1 cellular context compared by ENCODE assay signal in genomic region chr12:28135801-28136439, GRCh38.
TF ChIP-seq lines count a peak whose summit lies in the region.

No MANE protein-coding gene starts in this region.

TF ChIP-seq in K562, 482 proteins besides CTCF, POLR2A, EP300 and RAD21 (continues in another document):
- TF ChIP-seq MNT (conservative IDR thresholded peaks at IDR 0.05) (peak in 1 of 2 experiments; percentile 17; a peak in 1 of 4 replicates), TEAD4 (IDR thresholded peaks at IDR 0.05; ENCODE audit: low read length) (peak; percentile 94), TEAD4 (CRISPR knock-in tag; IDR thresholded peaks at IDR 0.05; ENCODE audit: borderline replicate concordance) (no peak), POLR2AphosphoS5 (IDR thresholded peaks at IDR 0.05; ENCODE audit: control insufficient read depth, insufficient read depth, low read depth, low read length) (peak; percentile 93), TEAD1 (CRISPR knock-in tag; IDR thresholded peaks at IDR 0.05) (0 out of 4 replicates have a peak, but pooled peaks of 1 of the 2 experiments have one; percentile 46), EHMT2 (IDR thresholded peaks at IDR 0.05) (peak; percentile 90), MEF2A (IDR thresholded peaks at IDR 0.05; ENCODE audit: control insufficient read depth, low read depth, low read length) (no peak), MTA1 (IDR thresholded peaks at IDR 0.05; ENCODE audit: borderline replicate concordance) (0 out of 2 replicates have a peak, but pooled peaks have one; percentile 13), TRIM24 (IDR thresholded peaks at IDR 0.05) (peak; percentile 78 to 83; a peak in 3 of 4 replicates), BHLHE40 (IDR thresholded peaks at IDR 0.05; ENCODE audit: low read length) (0 out of 2 replicates have a peak, but pooled peaks have one; percentile 31), MYBL2 (IDR thresholded peaks at IDR 0.05; ENCODE audit: low read depth) (0 out of 2 replicates have a peak, but pooled peaks have one; percentile 1), MYBL2 (CRISPR knock-in tag; IDR thresholded peaks at IDR 0.05; ENCODE audit: borderline replicate concordance) (no peak), NCOA1 (IDR thresholded peaks at IDR 0.05; ENCODE audit: low read depth) (peak; percentile 65; the same call in 1 of the 2 replicates), ZBTB17 (CRISPR knock-in tag; IDR thresholded peaks at IDR 0.05) (no peak), CBFA2T3 (IDR thresholded peaks at IDR 0.05) (peak; percentile 97), NCOR1 (IDR thresholded peaks at IDR 0.05) (peak; percentile 93), SMAD4 (CRISPR knock-in tag; conservative IDR thresholded peaks at IDR 0.05) (peak; percentile 56; the same call in 1 of the 2 replicates), CHCHD3 (CRISPR knock-in tag; IDR thresholded peaks at IDR 0.05) (no peak), ATF7 (IDR thresholded peaks at IDR 0.05) (0 out of 2 replicates have a peak, but pooled peaks have one; percentile 12), HDAC2 (IDR thresholded peaks at IDR 0.05) (peak; percentile 75; the same call in 1 of the 2 replicates), MLLT1 (IDR thresholded peaks at IDR 0.05) (peak in 1 of 2 experiments; percentile 44; a peak in 1 of 4 replicates), SMARCC2 (IDR thresholded peaks at IDR 0.05; ENCODE audit: low read depth) (peak; percentile 47; the same call in 1 of the 2 replicates), E2F4 (CRISPR knock-in tag; IDR thresholded peaks at IDR 0.05; ENCODE audit: low read depth) (no peak), ZNF274 (IDR thresholded peaks at IDR 0.05; ENCODE audit: borderline replicate concordance, low read depth, low read length) (0 out of 2 replicates have a peak, but pooled peaks have one; percentile 16), CCNT2 (IDR thresholded peaks at IDR 0.05; ENCODE audit: borderline replicate concordance, extremely low read depth, insufficient read length, low read depth, low read length) (peak; percentile 78), PRDM10 (IDR thresholded peaks at IDR 0.05; ENCODE audit: partially characterized antibody) (peak; percentile 54), MEF2D (tag; conservative IDR thresholded peaks at IDR 0.05; ENCODE audit: low read depth) (0 out of 2 replicates have a peak, but pooled peaks have one; percentile 22), ADNP (tag; IDR thresholded peaks at IDR 0.05) (peak; percentile 47; the same call in 1 of the 2 replicates), PHB2 (IDR thresholded peaks at IDR 0.05; ENCODE audit: low read depth) (peak; percentile 79), SOX6 (IDR thresholded peaks at IDR 0.05) (peak; percentile 64; the same call in 1 of the 2 replicates), ZNF699 (CRISPR knock-in tag; IDR thresholded peaks at IDR 0.05; ENCODE audit: insufficient replicate concordance) (no peak), CHAMP1 (IDR thresholded peaks at IDR 0.05) (peak; percentile 79; the same call in 1 of the 2 replicates), CBFA2T2 (conservative IDR thresholded peaks at IDR 0.05) (peak; percentile 93), ZNF232 (CRISPR knock-in tag; IDR thresholded peaks at IDR 0.05) (no peak), HMGN3 (IDR thresholded peaks at IDR 0.05; ENCODE audit: borderline replicate concordance, extremely low read depth, insufficient read length, low read depth, low read length) (peak; percentile 75), ELK3 (CRISPR knock-in tag; IDR thresholded peaks at IDR 0.05) (no peak), ZKSCAN1 (IDR thresholded peaks at IDR 0.05; ENCODE audit: low read depth, low read length) (0 out of 2 replicates have a peak, but pooled peaks have one; percentile 31), FOXA3 (CRISPR knock-in tag; conservative IDR thresholded peaks at IDR 0.05 in 1 of 2, IDR thresholded peaks at IDR 0.05 in 1 of 2) (peak; percentile 62 to 87; a peak in 3 of 4 replicates)
- TF ChIP-seq, protein P1, sequence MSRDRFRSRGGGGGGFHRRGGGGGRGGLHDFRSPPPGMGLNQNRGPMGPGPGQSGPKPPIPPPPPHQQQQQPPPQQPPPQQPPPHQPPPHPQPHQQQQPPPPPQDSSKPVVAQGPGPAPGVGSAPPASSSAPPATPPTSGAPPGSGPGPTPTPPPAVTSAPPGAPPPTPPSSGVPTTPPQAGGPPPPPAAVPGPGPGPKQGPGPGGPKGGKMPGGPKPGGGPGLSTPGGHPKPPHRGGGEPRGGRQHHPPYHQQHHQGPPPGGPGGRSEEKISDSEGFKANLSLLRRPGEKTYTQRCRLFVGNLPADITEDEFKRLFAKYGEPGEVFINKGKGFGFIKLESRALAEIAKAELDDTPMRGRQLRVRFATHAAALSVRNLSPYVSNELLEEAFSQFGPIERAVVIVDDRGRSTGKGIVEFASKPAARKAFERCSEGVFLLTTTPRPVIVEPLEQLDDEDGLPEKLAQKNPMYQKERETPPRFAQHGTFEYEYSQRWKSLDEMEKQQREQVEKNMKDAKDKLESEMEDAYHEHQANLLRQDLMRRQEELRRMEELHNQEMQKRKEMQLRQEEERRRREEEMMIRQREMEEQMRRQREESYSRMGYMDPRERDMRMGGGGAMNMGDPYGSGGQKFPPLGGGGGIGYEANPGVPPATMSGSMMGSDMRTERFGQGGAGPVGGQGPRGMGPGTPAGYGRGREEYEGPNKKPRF (IDR thresholded peaks at IDR 0.05; ENCODE audit: low read depth, low read length): no peak
- TF ChIP-seq, protein P2, sequence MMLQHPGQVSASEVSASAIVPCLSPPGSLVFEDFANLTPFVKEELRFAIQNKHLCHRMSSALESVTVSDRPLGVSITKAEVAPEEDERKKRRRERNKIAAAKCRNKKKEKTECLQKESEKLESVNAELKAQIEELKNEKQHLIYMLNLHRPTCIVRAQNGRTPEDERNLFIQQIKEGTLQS (IDR thresholded peaks at IDR 0.05): peak; percentile 19; the same call in 1 of the 2 replicates
- TF ChIP-seq, protein P2 (CRISPR knock-in tag; conservative IDR thresholded peaks at IDR 0.05): no peak
- TF ChIP-seq, protein P3, sequence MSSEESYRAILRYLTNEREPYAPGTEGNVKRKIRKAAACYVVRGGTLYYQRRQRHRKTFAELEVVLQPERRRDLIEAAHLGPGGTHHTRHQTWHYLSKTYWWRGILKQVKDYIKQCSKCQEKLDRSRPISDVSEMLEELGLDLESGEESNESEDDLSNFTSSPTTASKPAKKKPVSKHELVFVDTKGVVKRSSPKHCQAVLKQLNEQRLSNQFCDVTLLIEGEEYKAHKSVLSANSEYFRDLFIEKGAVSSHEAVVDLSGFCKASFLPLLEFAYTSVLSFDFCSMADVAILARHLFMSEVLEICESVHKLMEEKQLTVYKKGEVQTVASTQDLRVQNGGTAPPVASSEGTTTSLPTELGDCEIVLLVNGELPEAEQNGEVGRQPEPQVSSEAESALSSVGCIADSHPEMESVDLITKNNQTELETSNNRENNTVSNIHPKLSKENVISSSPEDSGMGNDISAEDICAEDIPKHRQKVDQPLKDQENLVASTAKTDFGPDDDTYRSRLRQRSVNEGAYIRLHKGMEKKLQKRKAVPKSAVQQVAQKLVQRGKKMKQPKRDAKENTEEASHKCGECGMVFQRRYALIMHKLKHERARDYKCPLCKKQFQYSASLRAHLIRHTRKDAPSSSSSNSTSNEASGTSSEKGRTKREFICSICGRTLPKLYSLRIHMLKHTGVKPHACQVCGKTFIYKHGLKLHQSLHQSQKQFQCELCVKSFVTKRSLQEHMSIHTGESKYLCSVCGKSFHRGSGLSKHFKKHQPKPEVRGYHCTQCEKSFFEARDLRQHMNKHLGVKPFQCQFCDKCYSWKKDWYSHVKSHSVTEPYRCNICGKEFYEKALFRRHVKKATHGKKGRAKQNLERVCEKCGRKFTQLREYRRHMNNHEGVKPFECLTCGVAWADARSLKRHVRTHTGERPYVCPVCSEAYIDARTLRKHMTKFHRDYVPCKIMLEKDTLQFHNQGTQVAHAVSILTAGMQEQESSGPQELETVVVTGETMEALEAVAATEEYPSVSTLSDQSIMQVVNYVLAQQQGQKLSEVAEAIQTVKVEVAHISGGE (CRISPR knock-in tag; IDR thresholded peaks at IDR 0.05): peak in 1 of 3 experiments; percentile 50; a peak in 1 of 6 replicates
- TF ChIP-seq, protein P4, sequence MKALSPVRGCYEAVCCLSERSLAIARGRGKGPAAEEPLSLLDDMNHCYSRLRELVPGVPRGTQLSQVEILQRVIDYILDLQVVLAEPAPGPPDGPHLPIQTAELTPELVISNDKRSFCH (CRISPR knock-in tag; IDR thresholded peaks at IDR 0.05): no peak
- TF ChIP-seq, protein P4 (tag; IDR thresholded peaks at IDR 0.05): peak; percentile 82
